In the genomic region with DNA sequence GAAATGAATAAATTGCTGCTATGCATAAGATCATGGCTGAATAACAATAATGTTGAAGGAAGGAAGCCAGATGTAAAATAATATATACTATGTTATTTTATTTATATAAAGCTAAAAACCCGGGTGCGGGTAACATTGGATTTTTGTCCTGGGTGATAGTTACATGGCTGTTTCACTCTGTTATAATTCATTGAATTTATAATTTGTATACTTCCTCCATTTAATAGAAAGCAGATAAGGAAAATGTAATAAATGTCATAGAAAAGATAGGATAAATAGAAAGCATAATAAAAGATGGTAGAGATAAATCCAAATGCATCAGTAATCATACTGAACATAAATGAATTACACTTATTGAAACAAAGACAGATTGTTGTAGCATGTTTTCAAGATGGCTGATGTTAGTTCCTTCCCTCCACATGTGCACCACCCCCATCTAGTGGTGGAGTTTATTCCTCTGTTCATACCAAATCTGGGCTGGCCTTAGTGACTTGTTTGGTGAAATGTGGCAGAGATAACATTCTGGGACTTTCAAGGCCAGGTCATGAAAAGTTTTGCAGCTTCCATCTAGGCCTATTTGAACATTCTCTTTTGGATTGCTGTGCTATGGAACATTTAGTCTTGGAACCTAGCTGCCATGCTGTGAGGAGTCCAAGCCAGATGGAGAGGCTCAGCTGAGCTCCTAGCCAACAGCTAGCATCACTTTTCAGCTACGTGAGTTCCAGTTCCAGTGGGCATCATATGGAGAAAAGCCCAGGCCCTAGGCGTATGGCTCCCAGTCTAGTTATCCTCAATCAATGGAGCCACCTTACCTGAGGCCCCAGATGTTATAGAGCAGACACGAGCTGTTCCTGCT, we compare ENCODE assay signal across 8 cellular contexts.
A peak's percentile ranks its signal among the peaks of the same experiment; 100 is the strongest.
DNase-seq lines count a peak whose midpoint lies in the region; ATAC-seq lines count a peak whose summit lies in the region.

No MANE protein-coding gene starts in this region.

- no peak overlapping the region for H3K27ac ChIP-seq in iPS DF 6.9 (ENCODE audit: low read length)

- H3K27me3 ChIP-seq in iPS DF 6.9 (ENCODE audit: control insufficient read depth, insufficient read depth, low read length): no peaks in the 10 kb centered on the region

- H3K36me3 ChIP-seq in iPS DF 6.9 (ENCODE audit: control insufficient read depth, insufficient read depth, low read length): no peaks in the 10 kb centered on the region

- H3K9me3 ChIP-seq in iPS DF 6.9 (ENCODE audit: control insufficient read depth, insufficient read depth, low read length): no peaks in the 10 kb centered on the region

- no CpG with 5 or more reads among the region's 5 CpGs for WGBS in iPS DF 6.9 (ENCODE audit: insufficient coverage, insufficient read length)

- peaks cover 1% of the 10 kb centered on the region; the same call in 1 of the 2 replicates for H3K4me1 ChIP-seq in iPS DF 6.9 (ENCODE audit: control insufficient read depth, insufficient read depth, low read length)

- H3K4me3 ChIP-seq in iPS DF 6.9 (ENCODE audit: low read length): no peak overlapping the region

- no peak for ATAC-seq in GM18861 (IDR thresholded peaks at IDR 0.05; ENCODE audit: unreplicated experiment)

- peak; percentile 6 for DNase-seq in DMS153 treated with DMSO at 0.1 percent for 48 hours (lab: John Stamatoyannopoulos, UW; ENCODE audit: unreplicated experiment)
- DNase-seq in DMS153 (lab: John Stamatoyannopoulos, UW): no peak
- DNase-seq in HuH-7 (ENCODE audit: low spot score): peak; percentile 51
- peak; percentile 50 for DNase-seq in SW480 (ENCODE audit: low spot score)
- DNase-seq in activated naive CD8-positive, alpha-beta T cell treated with anti-CD3 and anti-CD28 coated beads, Interleukin-2, amount 50 U/mL, for 16 hours (ENCODE audit: low read depth, low spot score): peak; percentile 51
- peak; percentile 50 for DNase-seq in iPS DF 6.9 (ENCODE audit: low read depth, low spot score)
- peak; percentile 40 for DNase-seq in stimulated activated CD4-positive, alpha-beta T cell treated with anti-CD3 and anti-CD28 coated beads, Interleukin-4, amount 100 ng/mL, for 1 hour
